In the genomic region with DNA sequence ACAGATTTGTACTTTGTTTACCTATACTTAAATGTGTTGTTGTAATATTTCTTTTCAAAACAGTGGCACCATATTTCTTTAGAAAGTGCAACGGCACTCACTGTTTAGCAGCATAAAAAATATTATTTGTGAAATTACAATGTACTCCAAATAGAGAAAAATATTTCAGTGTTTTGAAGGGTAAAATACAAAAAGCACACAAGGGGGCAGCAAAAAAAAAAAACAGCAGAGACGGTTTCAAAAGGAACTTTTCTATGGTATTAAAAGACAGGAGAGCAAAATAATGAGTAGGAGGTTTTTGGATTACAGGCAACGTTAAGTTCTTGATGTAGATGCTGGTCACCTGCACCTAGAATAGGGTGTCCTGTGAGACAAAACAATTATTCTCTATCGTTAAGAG, we compare ENCODE assay signal across 12 cellular contexts. TPM values are rescaled to one million over a fixed set of nuclear protein-coding genes. Genes with fewer than 3 reads are reported as not detected.
DNase-seq lines count a peak whose midpoint lies in the region; ATAC-seq and TF ChIP-seq lines count a peak whose summit lies in the region.
"Had no signal": no experiment of that assay in that cellular context is flagged by ENCODE, and none has a peak within 500 bp of the region (broad histone marks: within the 10 kb centered on the region; RNA-seq: fewer than 3 reads in every experiment).

No MANE protein-coding gene starts in this region.

- no peak for DNase-seq in stimulated activated naive CD8-positive, alpha-beta T cell treated with anti-CD3 and anti-CD28 coated beads, Interleukin-15, amount 100 ng/mL, for 72 hours
- DNase-seq in stimulated activated naive CD8-positive, alpha-beta T cell treated with anti-CD3 and anti-CD28 coated beads, Interleukin-15, Interleukin-2, amounts not matched to agents 100 U/mL and 50 U/mL, for 24 hours = no peak
- no peak for DNase-seq in SK-N-MC (ENCODE audit: low read depth, low spot score)
- DNase-seq in fibroblast of villous mesenchyme (ENCODE audit: low read depth) = no peak
- DNase-seq in middle frontal gyrus (ENCODE audit: extremely low spot score, low spot score) = no peak
- DNase-seq in stomach = no peak
- DNase-seq in LoVo (ENCODE audit: low spot score) = no peak
- DNase-seq in HK-2 (ENCODE audit: unreplicated experiment) = no peak
- DNase-seq: body of pancreas, DMS53, heart right ventricle had no signal

- peaks cover 28% of the 10 kb centered on the region for H3K36me3 ChIP-seq in SK-N-MC (ENCODE audit: insufficient read depth, low read length)
- H3K36me3 ChIP-seq in stomach = no peaks in the 10 kb centered on the region
- H3K36me3 ChIP-seq: heart right ventricle had no signal

- no peaks in the 10 kb centered on the region for H3K9me3 Mint-ChIP-seq in stimulated activated naive CD8-positive, alpha-beta T cell treated with anti-CD3 and anti-CD28 coated beads, Interleukin-15, amount 100 ng/mL, for 72 hours

- H3K9me3 ChIP-seq in SK-N-MC (ENCODE audit: low read depth, low read length) = no peaks in the 10 kb centered on the region
- peaks cover 0 to 5% (median 0%) of the 10 kb centered on the region in 4 donors for H3K9me3 ChIP-seq in stomach
- H3K9me3 ChIP-seq: body of pancreas had no signal

- H3K4me1 ChIP-seq in stomach = peaks cover 0 to 9% (median 3%) of the 10 kb centered on the region in 4 donors
- H3K4me1 ChIP-seq: body of pancreas, heart right ventricle, parathyroid adenoma had no signal

- H3K4me3 Mint-ChIP-seq in stimulated activated naive CD8-positive, alpha-beta T cell treated with anti-CD3 and anti-CD28 coated beads, Interleukin-15, amount 100 ng/mL, for 72 hours = peak overlapping the region; percentile 56 to 66

- 31 to 48% (median 43%) methylated on average over 4 of the region's 4 CpGs for WGBS in stomach, 5 donors

- H3K4me3 ChIP-seq in SK-N-MC (peak overlapping the region; percentile 80), fibroblast of villous mesenchyme (ENCODE audit: low read depth, low read length) (no peak overlapping the region), stomach (no peak overlapping the region)
- H3K4me3 ChIP-seq: body of pancreas, heart right ventricle had no signal

- no peaks in the 10 kb centered on the region for H3K27me3 Mint-ChIP-seq in stimulated activated naive CD8-positive, alpha-beta T cell treated with anti-CD3 and anti-CD28 coated beads, Interleukin-15, amount 100 ng/mL, for 72 hours

- TF ChIP-seq CTCF in fibroblast of villous mesenchyme (IDR thresholded peaks at IDR 0.05; ENCODE audit: insufficient read depth, low read depth, low read length) = peak; percentile 17
- TF ChIP-seq CTCF in stomach (IDR thresholded peaks at IDR 0.05) = no peak

- peaks cover 13% of the 10 kb centered on the region for H3K4me1 Mint-ChIP-seq in stimulated activated naive CD8-positive, alpha-beta T cell treated with anti-CD3 and anti-CD28 coated beads, Interleukin-15, amount 100 ng/mL, for 72 hours

- intact Hi-C loops in stomach (cut with DNase I; ENCODE audit: low total_unique reads) = no loop called here

- TF ChIP-seq POLR2A in stomach (IDR thresholded peaks at IDR 0.05) = no peak

- peak overlapping the region; percentile 72 for H3K9ac ChIP-seq in SK-N-MC (ENCODE audit: insufficient read length)
- H3K9ac ChIP-seq: parathyroid adenoma had no signal

- peaks cover 0 to 28% (median 20%) of the 10 kb centered on the region in 3 donors for H3K27me3 ChIP-seq in stomach
- H3K27me3 ChIP-seq: body of pancreas had no signal

- no peak for TF ChIP-seq EP300 in stomach (IDR thresholded peaks at IDR 0.05)

- H3K27ac Mint-ChIP-seq in stimulated activated naive CD8-positive, alpha-beta T cell treated with anti-CD3 and anti-CD28 coated beads, Interleukin-15, amount 100 ng/mL, for 72 hours = no peak overlapping the region

- H3K27ac ChIP-seq in SK-N-MC (no peak overlapping the region), stomach (no peak overlapping the region)
- H3K27ac ChIP-seq: body of pancreas, heart right ventricle, parathyroid adenoma had no signal

- ATAC-seq in stimulated activated naive CD8-positive, alpha-beta T cell treated with anti-CD3 and anti-CD28 coated beads, Interleukin-15, amount 100 ng/mL, for 72 hours = no peak
- ATAC-seq in stimulated activated naive CD8-positive, alpha-beta T cell treated with anti-CD3 and anti-CD28 coated beads, Interleukin-15, Interleukin-2, amounts not matched to agents 100 U/mL and 50 U/mL, for 24 hours = no peak
- ATAC-seq: body of pancreas, heart right ventricle had no signal

RNA-seq across cellular contexts. Expression of a gene that starts 2.0 kb away (rescaled TPM):
- total RNA-seq in fibroblast of villous mesenchyme = 7.4 and 12.1 TPM in 2 replicates
- total RNA-seq in stomach = 1 to 10 TPM in 1 of 5 donors, under 1 TPM in 1, not detected in 3; 0.45 to 7.2 TPM
- 1 to 10 TPM in 2 of 3 donors, under 1 TPM in 1; 0.61 to 1.2 (median 1.1) TPM for polyA plus RNA-seq in stomach
